ENCODE assay signal across 8 cellular contexts in the genomic region with DNA sequence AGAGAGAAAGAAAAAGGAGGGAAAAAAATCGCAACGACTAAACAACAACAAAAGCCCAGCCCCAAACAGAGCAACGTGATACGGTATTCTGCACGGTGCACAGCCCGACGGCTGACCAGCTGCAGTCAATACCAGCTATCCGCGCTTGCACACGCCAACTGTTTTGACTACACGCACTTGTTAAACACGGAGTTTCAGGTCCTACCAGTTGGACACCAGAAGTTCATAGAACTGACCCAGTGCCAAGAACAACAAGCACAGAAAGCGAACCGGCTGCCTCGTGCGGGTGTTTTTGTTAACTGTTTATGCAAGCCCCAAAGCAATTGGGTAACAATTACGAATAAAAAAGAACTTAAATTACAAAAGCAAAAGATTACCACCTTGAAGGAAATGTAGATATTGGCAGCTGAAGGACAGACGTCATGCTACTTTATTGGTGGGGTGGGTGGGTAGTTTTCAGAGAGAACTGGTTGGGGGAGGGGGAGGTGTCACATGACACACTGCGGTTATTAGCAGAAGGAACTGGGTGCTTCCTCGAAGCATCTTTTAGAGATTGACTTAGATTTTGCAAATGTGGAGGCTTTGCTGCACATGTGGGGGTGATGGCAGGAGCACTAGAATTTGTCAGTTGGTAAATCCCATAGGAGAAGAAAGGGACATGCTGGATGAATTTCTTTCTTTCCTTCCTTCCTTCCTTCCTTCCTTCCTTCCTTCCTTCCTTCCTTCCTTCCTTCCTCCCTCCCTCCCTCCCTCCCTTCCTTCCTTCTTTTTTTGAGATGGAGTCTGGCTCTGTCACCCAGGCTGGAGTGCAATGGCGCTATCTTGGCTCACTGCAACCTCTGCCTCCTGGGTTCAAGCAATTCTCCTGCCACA.
DNase-seq lines count a peak whose midpoint lies in the region; ATAC-seq and TF ChIP-seq lines count a peak whose summit lies in the region.

No MANE protein-coding gene starts in this region.

- no peaks in the 10 kb centered on the region for H4K20me1 ChIP-seq in Loucy (ENCODE audit: insufficient read depth, low read length, poor library complexity, severe bottlenecking)

- intact Hi-C loops in activated B cell treated with CpG ODN at 0.5 μM for 24 hours (cut with micrococcal nuclease) = loop anchor here (1.0 to 5.0 kb wide), 5 partner anchors 13 to 317 kb away; a partner anchor contains a TSS
- intact Hi-C loops in right lobe of liver (cut with DNase I) = no loop called here

- no peaks in the 10 kb centered on the region for H3F3A ChIP-seq in Loucy (ENCODE audit: low read depth)

- peak overlapping the region; percentile 72 for H3K4me2 ChIP-seq in Loucy (ENCODE audit: low read depth, low read length, poor library complexity, severe bottlenecking)

- peak; percentile 40 for DNase-seq in activated B cell treated with CpG ODN at 0.5 μM for 24 hours
- DNase-seq in chondrocyte (ENCODE audit: low spot score) = no peak
- DNase-seq in right lobe of liver = peak; percentile 73 to 88 (median 86)
- DNase-seq in stimulated activated CD8-positive, alpha-beta memory T cell treated with anti-CD3 and anti-CD28 coated beads, Interleukin-4, amount 100 ng/mL, for 48 hours = peak; percentile 54
- DNase-seq in HK-2 (ENCODE audit: unreplicated experiment) = no peak

- H3K4me3 ChIP-seq in ACC112 (ENCODE audit: low read depth, low read length) = peak overlapping the region; percentile 80
- peak overlapping the region; percentile 71 for H3K4me3 ChIP-seq in Loucy (ENCODE audit: low read length, poor library complexity, severe bottlenecking)
- H3K4me3 ChIP-seq in right lobe of liver = peak overlapping the region; percentile 12 to 57 (median 52)

- H2AFZ ChIP-seq in ACC112 (ENCODE audit: low read length, unreplicated experiment) (peak overlapping the region; percentile 57), Loucy (ENCODE audit: low read length) (peak overlapping the region; percentile 78; the same call in 1 of the 2 replicates)

- TF ChIP-seq CTCF in Loucy (conservative IDR thresholded peaks at IDR 0.05; ENCODE audit: low read length) (no peak), activated B cell treated with CpG ODN at 0.5 μM for 24 hours (IDR thresholded peaks at IDR 0.05) (no peak), chondrocyte (IDR thresholded peaks at IDR 0.05) (no peak), right lobe of liver (IDR thresholded peaks at IDR 0.05) (no peak)

- H3K27ac Mint-ChIP-seq in activated B cell treated with CpG ODN at 0.5 μM for 24 hours (peak overlapping the region; percentile 91), chondrocyte (ENCODE audit: unreplicated experiment) (peak overlapping the region; percentile 24)

- H3K4me1 Mint-ChIP-seq in activated B cell treated with CpG ODN at 0.5 μM for 24 hours (peaks cover 40% of the 10 kb centered on the region), chondrocyte (ENCODE audit: low read depth) (peaks cover 23% of the 10 kb centered on the region)

- H3K4me1 ChIP-seq in ACC112 (ENCODE audit: control insufficient read depth, insufficient read depth, low read length, unreplicated experiment) (peaks cover 8% of the 10 kb centered on the region), Loucy (ENCODE audit: insufficient read depth, low read length, poor library complexity, severe bottlenecking) (peaks cover 31% of the 10 kb centered on the region), right lobe of liver (peaks cover 0 to 6% (median 2%) of the 10 kb centered on the region in 4 donors)

- peak overlapping the region; percentile 52 for H3K9ac ChIP-seq in Loucy (ENCODE audit: low read depth, low read length, poor library complexity, severe bottlenecking)

- no peaks in the 10 kb centered on the region for H3K9me3 ChIP-seq in Loucy (ENCODE audit: insufficient read depth, low read depth, low read length)
- H3K9me3 ChIP-seq in right lobe of liver = no peaks in the 10 kb centered on the region

- H3K27me3 ChIP-seq in ACC112 (ENCODE audit: insufficient read depth, low read length) = no peaks in the 10 kb centered on the region
- no peaks in the 10 kb centered on the region for H3K27me3 ChIP-seq in Loucy (ENCODE audit: insufficient read depth, low read length, poor library complexity, severe bottlenecking)
- H3K27me3 ChIP-seq in right lobe of liver = no peaks in the 10 kb centered on the region

- H3K79me2 ChIP-seq in ACC112 (ENCODE audit: control insufficient read depth, insufficient read depth, low read length, unreplicated experiment) (no peaks in the 10 kb centered on the region), Loucy (ENCODE audit: insufficient read depth, low read length) (no peaks in the 10 kb centered on the region)

- POLR2A ChIA-PET in activated B cell treated with CpG ODN at 0.5 μM for 24 hours (lab: Charles Lee) = interaction anchor here (0.7 to 2.3 kb wide), 13 partner anchors 11 to 420 kb away, joined by 3 to 21 read pairs (median 5); a partner anchor contains a TSS

- peaks cover 5% of the 10 kb centered on the region for H3K36me3 Mint-ChIP-seq in activated B cell treated with CpG ODN at 0.5 μM for 24 hours (ENCODE audit: low read depth)
- peaks cover 5% of the 10 kb centered on the region for H3K36me3 Mint-ChIP-seq in chondrocyte (ENCODE audit: low read depth)

- CTCF ChIA-PET in activated B cell treated with CpG ODN at 0.5 μM for 24 hours (lab: Charles Lee) = interaction anchor here (1.1 to 2.0 kb wide), 4 partner anchors 35 to 464 kb away, joined by 3 to 5 read pairs (median 4); no protein-coding TSS in a partner anchor

- H3K4me3 Mint-ChIP-seq in activated B cell treated with CpG ODN at 0.5 μM for 24 hours = peak overlapping the region; percentile 90
- H3K4me3 Mint-ChIP-seq in chondrocyte (ENCODE audit: unreplicated experiment) = peak overlapping the region; percentile 79

- H3K27ac ChIP-seq in ACC112 (ENCODE audit: low read depth, low read length) (peak overlapping the region; percentile 47; the same call in 1 of the 2 replicates), right lobe of liver (peak overlapping the region; percentile 25 to 71 (median 70))

- H3K36me3 ChIP-seq in ACC112 (ENCODE audit: insufficient read depth, low read length) (no peaks in the 10 kb centered on the region), Loucy (ENCODE audit: insufficient read depth, low read length) (no peaks in the 10 kb centered on the region), right lobe of liver (no peaks in the 10 kb centered on the region)

- ATAC-seq in GM18502 (IDR thresholded peaks at IDR 0.05; ENCODE audit: poor library complexity, unreplicated experiment) (peak; percentile 56), activated B cell treated with CpG ODN at 0.5 μM for 24 hours (ENCODE audit: low read depth) (peak; percentile 75), right lobe of liver (peak; percentile 96 to 98 (median 97))

- H3K9me3 Mint-ChIP-seq in activated B cell treated with CpG ODN at 0.5 μM for 24 hours (no peaks in the 10 kb centered on the region), chondrocyte (ENCODE audit: low read depth) (peaks cover 5% of the 10 kb centered on the region)

- peak; percentile 30 for TF ChIP-seq POLR2A in right lobe of liver (IDR thresholded peaks at IDR 0.05)

- 4% methylated on average over 21 of the region's 21 CpGs for WGBS in right lobe of liver (ENCODE audit: insufficient coverage, low coverage, low lambda C conversion rate, missing lambda C conversion rate)

- H3K9me2 ChIP-seq in Loucy (replicated peaks; ENCODE audit: low read depth, low read length) = no peaks in the 10 kb centered on the region

- H3K27me3 Mint-ChIP-seq in activated B cell treated with CpG ODN at 0.5 μM for 24 hours = no peaks in the 10 kb centered on the region
- H3K27me3 Mint-ChIP-seq in chondrocyte (ENCODE audit: low read depth) = no peaks in the 10 kb centered on the region

Comparison
In these comparisons a context has a peak if more than half of its experiments do, and no peak if none do; other contexts are left out.
1. DNase-seq: peak in activated B cell treated with CpG ODN at 0.5 μM for 24 hours (single experiment), right lobe of liver (3 of 3) and stimulated activated CD8-positive, alpha-beta memory T cell treated with anti-CD3 and anti-CD28 coated beads, Interleukin-4, amount 100 ng/mL, for 48 hours (single experiment); none in chondrocyte (single experiment) and HK-2 (single experiment).
2. Peak in every context shown above with its lines, with median percentiles within 50 percentile points of each other: H3K4me3 ChIP-seq and ATAC-seq.